In genomic region chr3:187913617-187914033, GRCh38 we compare ENCODE assay signal across 10 cellular contexts.
DNase-seq lines count a peak whose midpoint lies in the region; ATAC-seq and TF ChIP-seq lines count a peak whose summit lies in the region.
"Had no signal": no experiment of that assay in that cellular context is flagged by ENCODE, and none has a peak within 500 bp of the region (broad histone marks: within the 10 kb centered on the region; RNA-seq: fewer than 3 reads in every experiment).

No MANE protein-coding gene starts in this region.

- TF ChIP-seq CTCF in PC-3 (conservative IDR thresholded peaks at IDR 0.05; ENCODE audit: low read depth, low read length), result no peak
- no peak for TF ChIP-seq CTCF in fibroblast of lung (conservative IDR thresholded peaks at IDR 0.05 in 1 of 2, IDR thresholded peaks at IDR 0.05 in 1 of 2; ENCODE audit: low read depth in 1 of 2, low read length in 2 of 2)
- no peak for TF ChIP-seq CTCF in suprapubic skin (IDR thresholded peaks at IDR 0.05)

- H3K79me2 ChIP-seq in PC-3 (ENCODE audit: low read length) (no peaks in the 10 kb centered on the region), fibroblast of lung (ENCODE audit: control insufficient read depth, insufficient read depth, low read length) (no peaks in the 10 kb centered on the region)

- BruUV-seq in PC-3 (replicated peaks; lab: Mats Ljungman, UMichigan), result no TSS peak

- H3K27me3 Mint-ChIP-seq in activated CD4-positive, alpha-beta T cell treated with anti-CD3 and anti-CD28 coated beads for 36 hours, result peaks cover 2% of the 10 kb centered on the region
- no peaks in the 10 kb centered on the region for H3K27me3 Mint-ChIP-seq in natural killer cell treated with Interleukin-12 subunit alpha and Interleukin-12 subunit beta and Interleukin-15 and Interleukin-18, amount 100 ng/mL, for 72 hours
- H3K27me3 Mint-ChIP-seq: activated CD4-positive, alpha-beta T cell treated with anti-CD3 and anti-CD28 coated beads, Interleukin-2, amount 10 ng/mL, durations not matched to agents 7 days and 5 days had no signal

- no peak overlapping the region for H3K4me3 Mint-ChIP-seq in activated CD4-positive, alpha-beta T cell treated with anti-CD3 and anti-CD28 coated beads for 36 hours
- H3K4me3 Mint-ChIP-seq in natural killer cell treated with Interleukin-12 subunit alpha and Interleukin-12 subunit beta and Interleukin-15 and Interleukin-18, amount 100 ng/mL, for 72 hours, result no peak overlapping the region
- H3K4me3 Mint-ChIP-seq: activated CD4-positive, alpha-beta T cell treated with anti-CD3 and anti-CD28 coated beads, Interleukin-2, amount 10 ng/mL, durations not matched to agents 7 days and 5 days had no signal

- POLR2A ChIA-PET in activated CD4-positive, alpha-beta T cell treated with anti-CD3 and anti-CD28 coated beads for 36 hours (lab: Charles Lee), result no interaction called here
- POLR2A ChIA-PET in PC-3 (lab: Charles Lee; ENCODE audit: unreplicated experiment), result interaction anchor here (0.5 to 0.8 kb wide), 3 partner anchors 168 to 305 kb away, joined by 4 to 14 read pairs (median 8); partner anchors contain the start of gene BCL6

- peaks cover 48% of the 10 kb centered on the region for H3K4me1 ChIP-seq in PC-3 (ENCODE audit: insufficient read depth, low read length)
- H3K4me1 ChIP-seq in fibroblast of lung (ENCODE audit: control insufficient read depth, extremely low read depth, insufficient read depth, low read length), result peaks cover 8% of the 10 kb centered on the region
- H3K4me1 ChIP-seq in suprapubic skin, result peaks cover 73% of the 10 kb centered on the region

- peaks cover 11% of the 10 kb centered on the region for H3F3A ChIP-seq in PC-3 (ENCODE audit: low read length, unreplicated experiment)

- H3K27me3 ChIP-seq in PC-3 (ENCODE audit: low read length) (no peaks in the 10 kb centered on the region), fibroblast of lung (ENCODE audit: control insufficient read depth, insufficient read depth, low read length) (no peaks in the 10 kb centered on the region), suprapubic skin (no peaks in the 10 kb centered on the region)

- intact Hi-C loops in activated CD4-positive, alpha-beta T cell treated with anti-CD3 and anti-CD28 coated beads for 36 hours (cut with DNase I, micrococcal nuclease), result no loop called here
- intact Hi-C loops in PC-3 (cut with micrococcal nuclease), result loop anchor here (1.0 to 10.0 kb wide), 10 partner anchors 29 to 1039 kb away; partner anchors contain the start of gene LPP

- H3K36me3 ChIP-seq in PC-3 (ENCODE audit: low read depth, low read length), result no peaks in the 10 kb centered on the region
- no peaks in the 10 kb centered on the region for H3K36me3 ChIP-seq in fibroblast of lung (ENCODE audit: control insufficient read depth, insufficient read depth, low read length)
- H3K36me3 ChIP-seq in suprapubic skin, result no peaks in the 10 kb centered on the region

- H3K9me2 ChIP-seq in PC-3 (replicated peaks; ENCODE audit: low read length), result no peaks in the 10 kb centered on the region

- H3K27ac ChIP-seq in PC-3 (ENCODE audit: low read length) (peak overlapping the region; percentile 91), fibroblast of lung (ENCODE audit: insufficient read depth, low read length) (no peak overlapping the region), suprapubic skin (peak overlapping the region; percentile 89)

- H4K20me1 ChIP-seq in PC-3 (ENCODE audit: low read length), result no peaks in the 10 kb centered on the region
- H4K20me1 ChIP-seq in fibroblast of lung (ENCODE audit: control insufficient read depth, extremely low read depth, insufficient read depth, low read length), result no peaks in the 10 kb centered on the region

- H3K4me2 ChIP-seq in PC-3 (ENCODE audit: low read length) (peak overlapping the region; percentile 79), fibroblast of lung (ENCODE audit: extremely low read depth, insufficient read depth, low read length) (peak overlapping the region; percentile 18)

- no peak for TF ChIP-seq POLR2A in suprapubic skin (IDR thresholded peaks at IDR 0.05)

- peaks cover 29% of the 10 kb centered on the region for H3K4me1 Mint-ChIP-seq in activated CD4-positive, alpha-beta T cell treated with anti-CD3 and anti-CD28 coated beads for 36 hours
- H3K4me1 Mint-ChIP-seq in natural killer cell treated with Interleukin-12 subunit alpha and Interleukin-12 subunit beta and Interleukin-15 and Interleukin-18, amount 100 ng/mL, for 72 hours (ENCODE audit: low read depth in 2 of 2), result peaks cover 16 to 33% of the 10 kb centered on the region in 2 donors

- no peaks in the 10 kb centered on the region for H3K9me3 Mint-ChIP-seq in activated CD4-positive, alpha-beta T cell treated with anti-CD3 and anti-CD28 coated beads for 36 hours (ENCODE audit: low read depth)
- no peaks in the 10 kb centered on the region for H3K9me3 Mint-ChIP-seq in natural killer cell treated with Interleukin-12 subunit alpha and Interleukin-12 subunit beta and Interleukin-15 and Interleukin-18, amount 100 ng/mL, for 72 hours

- H3K9ac ChIP-seq in PC-3 (ENCODE audit: low read length), result peak overlapping the region; percentile 26; the same call in 1 of the 2 replicates
- H3K9ac ChIP-seq in fibroblast of lung (ENCODE audit: insufficient read depth, low read length), result no peak overlapping the region

- no peaks in the 10 kb centered on the region for H3K36me3 Mint-ChIP-seq in activated CD4-positive, alpha-beta T cell treated with anti-CD3 and anti-CD28 coated beads for 36 hours (ENCODE audit: low read depth)
- no peaks in the 10 kb centered on the region for H3K36me3 Mint-ChIP-seq in natural killer cell treated with Interleukin-12 subunit alpha and Interleukin-12 subunit beta and Interleukin-15 and Interleukin-18, amount 100 ng/mL, for 72 hours

- H3K27ac Mint-ChIP-seq in activated CD4-positive, alpha-beta T cell treated with anti-CD3 and anti-CD28 coated beads for 36 hours, result no peak overlapping the region
- H3K27ac Mint-ChIP-seq in natural killer cell treated with Interleukin-12 subunit alpha and Interleukin-12 subunit beta and Interleukin-15 and Interleukin-18, amount 100 ng/mL, for 72 hours, result no peak overlapping the region
- H3K27ac Mint-ChIP-seq: activated CD4-positive, alpha-beta T cell treated with anti-CD3 and anti-CD28 coated beads, Interleukin-2, amount 10 ng/mL, durations not matched to agents 7 days and 5 days had no signal

- no peak for DNase-seq in activated CD4-positive, alpha-beta T cell treated with anti-CD3 and anti-CD28 coated beads for 36 hours
- DNase-seq in activated CD4-positive, alpha-beta T cell treated with anti-CD3 and anti-CD28 coated beads, Interleukin-2, amount 50 U/mL, for 4 hours, result no peak
- peak; percentile 93 for DNase-seq in PC-3
- peak; percentile 67 to 77 for DNase-seq in fibroblast of lung (ENCODE audit: low read depth in 2 of 2)
- DNase-seq in suprapubic skin (ENCODE audit: low spot score in 2 of 2), result no peak
- no peak for DNase-seq in KG1 (lab: John Stamatoyannopoulos, UW)
- DNase-seq in stimulated activated CD4-positive, alpha-beta T cell treated with anti-CD3 and anti-CD28 coated beads, Interleukin-1b, Interleukin-23, amount 100 ng/mL, for 48 hours, result no peak
- no peak for DNase-seq in natural killer cell treated with Interleukin-12 subunit alpha and Interleukin-12 subunit beta and Interleukin-15 and Interleukin-18, amount 100 ng/mL, for 72 hours (ENCODE audit: low spot score)
- DNase-seq: activated CD4-positive, alpha-beta T cell treated with anti-CD3 and anti-CD28 coated beads, Interleukin-2, amount 10 ng/mL, durations not matched to agents 7 days and 5 days; amygdala had no signal

- WGBS in suprapubic skin, result 71% methylated on average over 2 of the region's 2 CpGs

- no peak for TF ChIP-seq EP300 in suprapubic skin (IDR thresholded peaks at IDR 0.05)

- peak overlapping the region; percentile 47 for H3K4me3 ChIP-seq in PC-3 (ENCODE audit: low read length)
- H3K4me3 ChIP-seq in fibroblast of lung (replicated peaks in 1 of 4; ENCODE audit: control extremely low read depth in 1 of 4, insufficient read depth in 1 of 4, low read depth in 3 of 4, low read length in 4 of 4), result no peak overlapping the region
- no peak overlapping the region for H3K4me3 ChIP-seq in suprapubic skin

- ATAC-seq in activated CD4-positive, alpha-beta T cell treated with anti-CD3 and anti-CD28 coated beads for 36 hours, result peak; percentile 58
- peak; percentile 88 for ATAC-seq in PC-3
- ATAC-seq in natural killer cell treated with Interleukin-12 subunit alpha and Interleukin-12 subunit beta and Interleukin-15 and Interleukin-18, amount 100 ng/mL, for 72 hours, result no peak

- H2AFZ ChIP-seq in PC-3 (ENCODE audit: low read length), result no peak overlapping the region
- no peak overlapping the region for H2AFZ ChIP-seq in fibroblast of lung (ENCODE audit: low read length)

- H3K9me3 ChIP-seq in PC-3 (ENCODE audit: low read length) (no peaks in the 10 kb centered on the region), fibroblast of lung (ENCODE audit: control insufficient read depth, insufficient read depth, low read depth, low read length) (no peaks in the 10 kb centered on the region), suprapubic skin (no peaks in the 10 kb centered on the region)

- CTCF ChIA-PET in activated CD4-positive, alpha-beta T cell treated with anti-CD3 and anti-CD28 coated beads for 36 hours (lab: Charles Lee), result interaction anchor here (0.8 to 1.2 kb wide), 3 partner anchors 11 to 21 kb away, joined by 3 to 4 read pairs (median 4); no protein-coding TSS in a partner anchor
- CTCF ChIA-PET in PC-3 (lab: Charles Lee), result interaction anchor here (0.6 kb wide), 2 partner anchors 173 to 1324 kb away, joined by 4 read pairs; no protein-coding TSS in a partner anchor

Comparison
In these comparisons a context has a peak if more than half of its experiments do, and no peak if none do; other contexts are left out.
1. ATAC-seq: peak in activated CD4-positive, alpha-beta T cell treated with anti-CD3 and anti-CD28 coated beads for 36 hours (single experiment) and PC-3 (single experiment); none in natural killer cell treated with Interleukin-12 subunit alpha and Interleukin-12 subunit beta and Interleukin-15 and Interleukin-18, amount 100 ng/mL, for 72 hours (0 of 2).
2. DNase-seq: peak in PC-3 (single experiment) and fibroblast of lung (2 of 2); none in activated CD4-positive, alpha-beta T cell treated with anti-CD3 and anti-CD28 coated beads for 36 hours (single experiment), activated CD4-positive, alpha-beta T cell treated with anti-CD3 and anti-CD28 coated beads, Interleukin-2, amount 50 U/mL, for 4 hours (0 of 2), suprapubic skin (0 of 2), KG1 (single experiment), stimulated activated CD4-positive, alpha-beta T cell treated with anti-CD3 and anti-CD28 coated beads, Interleukin-1b, Interleukin-23, amount 100 ng/mL, for 48 hours (single experiment) and natural killer cell treated with Interleukin-12 subunit alpha and Interleukin-12 subunit beta and Interleukin-15 and Interleukin-18, amount 100 ng/mL, for 72 hours (single experiment).